Comparison of ENCODE assay signal across 8 cellular contexts in genomic region chr5:132295505-132296411, GRCh38. TPM values are rescaled to one million over a fixed set of nuclear protein-coding genes. Genes with fewer than 3 reads are reported as not detected.
A peak's percentile ranks its signal among the peaks of the same experiment; 100 is the strongest.
DNase-seq lines count a peak whose midpoint lies in the region; TF ChIP-seq lines count a peak whose summit lies in the region.

No MANE protein-coding gene starts in this region.

- peak overlapping the region; percentile 77 for H3K4me3 ChIP-seq in BLaER1
- H3K4me3 ChIP-seq in coronary artery: peak overlapping the region; percentile 79

- H3K4me2 ChIP-seq in BLaER1: peak overlapping the region; percentile 100

- H3K27me3 Mint-ChIP-seq in IgD-negative memory B cell: peaks cover 30% of the 10 kb centered on the region
- H3K27me3 Mint-ChIP-seq in nephron (ENCODE audit: low read depth): peaks cover 16% of the 10 kb centered on the region

- H3K4me1 Mint-ChIP-seq in IgD-negative memory B cell (peaks cover 4 to 9% (median 5%) of the 10 kb centered on the region in 3 donors), nephron (peaks cover 26% of the 10 kb centered on the region)

- H3K27ac Mint-ChIP-seq in IgD-negative memory B cell (no peak overlapping the region), nephron (peak overlapping the region; percentile 49 to 97 (median 70))

- no peak overlapping the region for H3K27ac ChIP-seq in BLaER1
- peak overlapping the region in 1 of 2 donors; percentile 97 for H3K27ac ChIP-seq in coronary artery

- H3K9me3 ChIP-seq in BLaER1: no peaks in the 10 kb centered on the region

- H3K9ac ChIP-seq in BLaER1: no peak overlapping the region

- H3K4me3 Mint-ChIP-seq in IgD-negative memory B cell (peak overlapping the region; percentile 45 to 96 (median 85)), nephron (peak overlapping the region; percentile 87 to 96 (median 95))

- DNase-seq in coronary artery (ENCODE audit: low spot score): no peak
- DNase-seq in NK-92 (lab: John Stamatoyannopoulos, UW; ENCODE audit: unreplicated experiment): no peak
- DNase-seq in NCI-H2081 treated with DMSO at 0.1 percent for 48 hours (lab: John Stamatoyannopoulos, UW): no peak
- DNase-seq in NCI-H446 (lab: John Stamatoyannopoulos, UW): no peak
- DNase-seq in amniotic stem cell (lab: John Stamatoyannopoulos, UW): no peak

- no peaks in the 10 kb centered on the region for H3K36me3 Mint-ChIP-seq in IgD-negative memory B cell
- no peaks in the 10 kb centered on the region for H3K36me3 Mint-ChIP-seq in nephron (ENCODE audit: low read depth)

- H4K20me1 ChIP-seq in BLaER1: no peaks in the 10 kb centered on the region; the same call in 1 of the 2 replicates

- H3K4me1 ChIP-seq in BLaER1: peaks cover 35% of the 10 kb centered on the region

- H3K27me3 ChIP-seq in BLaER1: peaks cover 19% of the 10 kb centered on the region

- H3K9me3 Mint-ChIP-seq in IgD-negative memory B cell: no peaks in the 10 kb centered on the region
- no peaks in the 10 kb centered on the region for H3K9me3 Mint-ChIP-seq in nephron

- H3K36me3 ChIP-seq in BLaER1: no peaks in the 10 kb centered on the region

- TF ChIP-seq CTCF in coronary artery (IDR thresholded peaks at IDR 0.05) (no peak), nephron (IDR thresholded peaks at IDR 0.05; ENCODE audit: unreplicated experiment in 3 of 3) (no peak)

RNA-seq across cellular contexts. Expression of gene SLC22A4, which starts 1.6 kb away (rescaled TPM):
- not detected for polyA plus RNA-seq in IgD-negative memory B cell

RNA-seq across cellular contexts. Expression of gene PDLIM4, which starts 38.3 kb away (rescaled TPM):
- not detected for polyA plus RNA-seq in IgD-negative memory B cell

Comparison
In these comparisons a context has a peak if more than half of its experiments do, and no peak if none do; other contexts are left out.
1. H3K27ac Mint-ChIP-seq: peak in nephron (3 of 3); none in IgD-negative memory B cell (0 of 3).